Comparison of ENCODE assay signal across 2 cellular contexts in the genomic region with DNA sequence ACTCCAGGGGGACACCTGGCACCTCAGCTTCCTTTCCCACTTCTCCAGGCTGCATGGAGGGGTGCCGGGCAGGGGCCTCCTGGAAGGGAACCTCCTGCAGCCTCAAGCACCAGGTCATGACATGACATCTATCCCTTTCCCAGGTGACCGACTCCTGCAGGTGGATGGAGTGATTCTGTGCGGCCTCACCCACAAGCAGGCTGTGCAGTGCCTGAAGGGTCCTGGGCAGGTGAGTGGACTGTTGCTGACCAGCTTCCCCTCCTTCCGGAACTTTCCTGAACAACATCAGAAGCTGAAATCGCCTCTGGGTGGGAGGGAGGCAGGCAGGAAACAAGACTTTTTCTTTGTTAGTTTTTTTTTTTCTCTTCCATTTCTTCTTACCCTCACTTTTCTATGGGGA. TPM values are rescaled to one million over a fixed set of nuclear protein-coding genes. Genes with fewer than 3 reads are reported as not detected.
"Had no signal": no experiment of that assay in that cellular context is flagged by ENCODE, and none has a peak within 500 bp of the region (broad histone marks: within the 10 kb centered on the region; RNA-seq: fewer than 3 reads in every experiment).

No MANE protein-coding gene starts in this region.

RNA-seq across cellular contexts. Expression of gene PTPN20, which starts 34.5 kb away (rescaled TPM):
- total RNA-seq: chondrocyte had no signal
- polyA plus RNA-seq: endothelial cell of umbilical vein had no signal
